8 cellular contexts compared by ENCODE assay signal in genomic region chr12:79689477-79690155, GRCh38. TPM values are rescaled to one million over a fixed set of nuclear protein-coding genes. Genes with fewer than 3 reads are reported as not detected.
DNase-seq lines count a peak whose midpoint lies in the region; ATAC-seq and TF ChIP-seq lines count a peak whose summit lies in the region.

No MANE protein-coding gene starts in this region.

- peak overlapping the region; percentile 100 for H3K27ac ChIP-seq in HEK293 (ENCODE audit: extremely low read depth, low read depth, low read length)
- peak overlapping the region; percentile 87 for H3K27ac ChIP-seq in cardiac muscle cell
- peak overlapping the region; percentile 92 to 98 for H3K27ac ChIP-seq in ovary

- no peak for TF ChIP-seq CTCF in AG04449 (IDR thresholded peaks at IDR 0.05; ENCODE audit: insufficient read depth, low read length, missing control alignments)
- no peak; the same call in 1 of the 2 replicates for TF ChIP-seq CTCF in HEK293 (tag by site-specific recombination; IDR thresholded peaks at IDR 0.05)
- no peak for TF ChIP-seq CTCF in cardiac muscle cell (IDR thresholded peaks at IDR 0.05; ENCODE audit: low read depth, low read length)
- no peak for TF ChIP-seq CTCF in ovary (IDR thresholded peaks at IDR 0.05)

- peaks cover 59% of the 10 kb centered on the region for H3K27me3 Mint-ChIP-seq in activated T-helper 17 cell treated with anti-CD3 and anti-CD28 coated beads, Interleukin-2, amount 50 U/mL, for 72 hours

- TF ChIP-seq POLR2A in ovary (IDR thresholded peaks at IDR 0.05), result no peak

- TF ChIP-seq EP300 in ovary (IDR thresholded peaks at IDR 0.05), result no peak

- H3K4me3 ChIP-seq in AG04449 (ENCODE audit: low read depth, low read length) (peak overlapping the region; percentile 87), GM08714 (ENCODE audit: low read length) (peak overlapping the region; percentile 96), HEK293 (ENCODE audit: low read depth, low read length) (peak overlapping the region; percentile 97), MG63 (peak overlapping the region; percentile 96), cardiac muscle cell (peak overlapping the region; percentile 94), ovary (peak overlapping the region; percentile 65)

- no peaks in the 10 kb centered on the region for H3K36me3 Mint-ChIP-seq in activated T-helper 17 cell treated with anti-CD3 and anti-CD28 coated beads, Interleukin-2, amount 50 U/mL, for 72 hours (ENCODE audit: low read depth)

- 0 to 1% (median 0%) methylated on average over 45 to 68 of the region's 68 CpGs for WGBS in ovary, 3 donors

- H3K9me3 ChIP-seq in HEK293 (ENCODE audit: control insufficient read depth, insufficient read depth, low read depth, low read length) (no peaks in the 10 kb centered on the region), MG63 (no peaks in the 10 kb centered on the region), cardiac muscle cell (ENCODE audit: low read depth) (no peaks in the 10 kb centered on the region), ovary (no peaks in the 10 kb centered on the region)

- no peak overlapping the region for H3K27ac Mint-ChIP-seq in activated T-helper 17 cell treated with anti-CD3 and anti-CD28 coated beads, Interleukin-2, amount 50 U/mL, for 72 hours

- POLR2A ChIA-PET in AG04449 (lab: Yijun Ruan, JAX) (interaction anchor here (1.0 to 1.8 kb wide), 2 partner anchors 9 to 142 kb away, joined by 3 to 6 read pairs; no protein-coding TSS in a partner anchor), HEK293 (lab: Yijun Ruan, JAX) (interaction anchor here (1.9 to 2.2 kb wide), 2 partner anchors 44 to 142 kb away, joined by 5 to 8 read pairs; no protein-coding TSS in a partner anchor)

- intact Hi-C loops in ovary (cut with DNase I), result loop anchor here in 3 of 4 donors (5.0 to 10.0 kb wide), 3 partner anchors 127 to 265 kb away; no protein-coding TSS in a partner anchor

- H3K36me3 ChIP-seq in HEK293 (ENCODE audit: control insufficient read depth in 2 of 2, insufficient read depth in 1 of 2, low read length in 2 of 2) (no peaks in the 10 kb centered on the region), MG63 (peaks cover 16% of the 10 kb centered on the region), cardiac muscle cell (no peaks in the 10 kb centered on the region), ovary (no peaks in the 10 kb centered on the region)

- H3K4me1 ChIP-seq in HEK293 (ENCODE audit: control insufficient read depth, insufficient read depth, low read length), result peaks cover 32% of the 10 kb centered on the region
- peaks cover 22% of the 10 kb centered on the region for H3K4me1 ChIP-seq in cardiac muscle cell (ENCODE audit: low read depth)
- no peaks in the 10 kb centered on the region for H3K4me1 ChIP-seq in ovary (ENCODE audit: insufficient read depth)

- CTCF ChIA-PET in AG04449 (lab: Yijun Ruan, JAX), result interaction anchor here (1.8 kb wide), 1 partner anchor 48 kb away, joined by 4 read pairs; no protein-coding TSS in a partner anchor
- CTCF ChIA-PET in HEK293 (lab: Yijun Ruan, JAX), result interaction anchor here (0.6 to 2.0 kb wide), 4 partner anchors 48 to 270 kb away, joined by 3 to 5 read pairs (median 3); no protein-coding TSS in a partner anchor

- no peaks in the 10 kb centered on the region for H3K4me1 Mint-ChIP-seq in activated T-helper 17 cell treated with anti-CD3 and anti-CD28 coated beads, Interleukin-2, amount 50 U/mL, for 72 hours

- no peaks in the 10 kb centered on the region for H3K9me3 Mint-ChIP-seq in activated T-helper 17 cell treated with anti-CD3 and anti-CD28 coated beads, Interleukin-2, amount 50 U/mL, for 72 hours

- ATAC-seq in activated T-helper 17 cell treated with anti-CD3 and anti-CD28 coated beads, Interleukin-2, amount 50 U/mL, for 72 hours (replicated peaks), result peak; percentile 27

- no peak for DNase-seq in AG04449 (ENCODE audit: low read depth, low spot score)
- peak; percentile 47 for DNase-seq in MG63
- DNase-seq in cardiac muscle cell (ENCODE audit: low read depth in 1 of 2, low spot score in 1 of 2), result peak; percentile 54 to 55
- DNase-seq in ovary, result peak; percentile 50 to 68 (median 64)
- no peak for DNase-seq in amniotic stem cell (lab: John Stamatoyannopoulos, UW)

- H3K27me3 ChIP-seq in MG63 (no peaks in the 10 kb centered on the region), cardiac muscle cell (no peaks in the 10 kb centered on the region), ovary (no peaks in the 10 kb centered on the region)

- peak overlapping the region; percentile 80 for H3K4me3 Mint-ChIP-seq in activated T-helper 17 cell treated with anti-CD3 and anti-CD28 coated beads, Interleukin-2, amount 50 U/mL, for 72 hours

TF ChIP-seq in HEK293, 187 proteins besides CTCF, POLR2A, EP300 and RAD21 (continues in another document):
- TF ChIP-seq ZNF266 (tag by site-specific recombination; IDR thresholded peaks at IDR 0.05; ENCODE audit: low read depth), result no peak
- no peak for TF ChIP-seq ZNF704 (tag by site-specific recombination; IDR thresholded peaks at IDR 0.05)
- no peak for TF ChIP-seq ZNF560 (tag by site-specific recombination; IDR thresholded peaks at IDR 0.05; ENCODE audit: borderline replicate concordance)
- peak; percentile 39; the same call in 1 of the 2 replicates for TF ChIP-seq KLF8 (tag by site-specific recombination; IDR thresholded peaks at IDR 0.05)
- peak; percentile 38; the same call in 1 of the 2 replicates for TF ChIP-seq ZNF76 (tag by site-specific recombination; IDR thresholded peaks at IDR 0.05; ENCODE audit: borderline replicate concordance, low read depth)
- TF ChIP-seq REPIN1 (tag by site-specific recombination; IDR thresholded peaks at IDR 0.05; ENCODE audit: low read depth), result no peak
- TF ChIP-seq ZFP3 (tag by site-specific recombination; IDR thresholded peaks at IDR 0.05; ENCODE audit: low read depth), result no peak
- TF ChIP-seq ZNF394 (tag by site-specific recombination; IDR thresholded peaks at IDR 0.05; ENCODE audit: borderline replicate concordance), result peak; percentile 78
- peak; percentile 79 for TF ChIP-seq ZIC2 (tag by site-specific recombination; IDR thresholded peaks at IDR 0.05)
- TF ChIP-seq KLF9 (tag by site-specific recombination; IDR thresholded peaks at IDR 0.05; ENCODE audit: low read depth), result 0 out of 2 replicates have a peak, but pooled peaks have one; percentile 20
- TF ChIP-seq ZNF629 (tag by site-specific recombination; IDR thresholded peaks at IDR 0.05), result peak; percentile 6; the same call in 1 of the 2 replicates
- peak; percentile 100 for TF ChIP-seq ZNF10 (tag by site-specific recombination; IDR thresholded peaks at IDR 0.05)
- TF ChIP-seq ZBTB48 (tag by site-specific recombination; IDR thresholded peaks at IDR 0.05), result peak; percentile 58; the same call in 1 of the 2 replicates
- TF ChIP-seq ZNF530 (tag by site-specific recombination; IDR thresholded peaks at IDR 0.05; ENCODE audit: low read depth), result peak; percentile 97
- peak; percentile 68 for TF ChIP-seq ZNF423 (tag by site-specific recombination; IDR thresholded peaks at IDR 0.05)
- no peak for TF ChIP-seq KLF7 (tag by site-specific recombination; IDR thresholded peaks at IDR 0.05; ENCODE audit: borderline replicate concordance)
- peak; percentile 26; the same call in 1 of the 2 replicates for TF ChIP-seq ZXDB (tag by site-specific recombination; IDR thresholded peaks at IDR 0.05)
- no peak for TF ChIP-seq ZNF140 (tag by site-specific recombination; IDR thresholded peaks at IDR 0.05)
- TF ChIP-seq ZBTB11 (tag by site-specific recombination; conservative IDR thresholded peaks at IDR 0.05; ENCODE audit: low read depth), result 0 out of 2 replicates have a peak, but pooled peaks have one; percentile 9
- peak; percentile 33 for TF ChIP-seq GLIS2 (tag by site-specific recombination; IDR thresholded peaks at IDR 0.05)
- TF ChIP-seq ZNF501 (tag by site-specific recombination; IDR thresholded peaks at IDR 0.05), result 0 out of 2 replicates have a peak, but pooled peaks have one; percentile 26
- TF ChIP-seq ZBTB20 (tag by site-specific recombination; IDR thresholded peaks at IDR 0.05), result peak; percentile 74

RNA-seq across cellular contexts. Expression of gene PAWR, which starts 1.1 kb away (rescaled TPM):
- total RNA-seq in MG63 (2014; rRNA removed; shearing (Covaris generic); ENCODE audit: low replicate concordance), result 25.5 and 80.3 TPM in 2 replicates
- 1 to 10 TPM; 1.2 to 5.6 TPM for total RNA-seq in activated T-helper 17 cell treated with anti-CD3 and anti-CD28 coated beads, Interleukin-2, amount 50 U/mL, for 72 hours
- total RNA-seq in cardiac muscle cell (79.8 and 94.0 TPM in 2 replicates), ovary (100 to 1,000 TPM in 1 of 7 donors, 10 to 100 TPM in 6; 46.8 to 125 (median 75.6) TPM)
- polyA plus RNA-seq in cardiac muscle cell (58.1 and 113 TPM in 2 replicates), ovary (10 to 100 TPM; 26.4 to 39.6 TPM)

Comparison
In these comparisons a context has a peak if more than half of its experiments do, and no peak if none do; other contexts are left out.
1. DNase-seq: peak in MG63 (single experiment), cardiac muscle cell (2 of 2) and ovary (5 of 5); none in AG04449 (single experiment) and amniotic stem cell (single experiment).
2. Peak in every context shown above with its lines, with median percentiles within 50 percentile points of each other: H3K4me3 ChIP-seq and H3K27ac ChIP-seq.